2 cellular contexts compared by ENCODE assay signal in genomic region chr7:7810826-7811225, GRCh38.
TF ChIP-seq lines count a peak whose summit lies in the region.

No MANE protein-coding gene starts in this region.

TF ChIP-seq in SK-N-SH treated with all-trans-retinoic acid at 6 μM for 48 hours, 23 proteins besides CTCF, POLR2A, EP300 and RAD21 (continued from another document):
- TF ChIP-seq, protein P1, sequence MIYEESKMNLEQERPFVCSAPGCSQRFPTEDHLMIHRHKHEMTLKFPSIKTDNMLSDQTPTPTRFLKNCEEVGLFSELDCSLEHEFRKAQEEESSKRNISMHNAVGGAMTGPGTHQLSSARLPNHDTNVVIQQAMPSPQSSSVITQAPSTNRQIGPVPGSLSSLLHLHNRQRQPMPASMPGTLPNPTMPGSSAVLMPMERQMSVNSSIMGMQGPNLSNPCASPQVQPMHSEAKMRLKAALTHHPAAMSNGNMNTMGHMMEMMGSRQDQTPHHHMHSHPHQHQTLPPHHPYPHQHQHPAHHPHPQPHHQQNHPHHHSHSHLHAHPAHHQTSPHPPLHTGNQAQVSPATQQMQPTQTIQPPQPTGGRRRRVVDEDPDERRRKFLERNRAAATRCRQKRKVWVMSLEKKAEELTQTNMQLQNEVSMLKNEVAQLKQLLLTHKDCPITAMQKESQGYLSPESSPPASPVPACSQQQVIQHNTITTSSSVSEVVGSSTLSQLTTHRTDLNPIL (CRISPR knock-in tag; IDR thresholded peaks at IDR 0.05; ENCODE audit: low read depth) = no peak
- TF ChIP-seq ZNF8 (CRISPR knock-in tag; IDR thresholded peaks at IDR 0.05) (no peak), ESRRG (CRISPR knock-in tag; IDR thresholded peaks at IDR 0.05) (no peak), ZNF70 (CRISPR knock-in tag; IDR thresholded peaks at IDR 0.05) (no peak), ZNF565 (CRISPR knock-in tag; conservative IDR thresholded peaks at IDR 0.05; ENCODE audit: low read depth) (no peak), TCF4 (CRISPR knock-in tag; IDR thresholded peaks at IDR 0.05; ENCODE audit: borderline replicate concordance) (no peak)

TF ChIP-seq in K562, 482 proteins besides CTCF, POLR2A, EP300 and RAD21 (continued from another document):
- TF ChIP-seq ZNF518B (CRISPR knock-in tag; IDR thresholded peaks at IDR 0.05) = no peak
- TF ChIP-seq, protein P2, sequence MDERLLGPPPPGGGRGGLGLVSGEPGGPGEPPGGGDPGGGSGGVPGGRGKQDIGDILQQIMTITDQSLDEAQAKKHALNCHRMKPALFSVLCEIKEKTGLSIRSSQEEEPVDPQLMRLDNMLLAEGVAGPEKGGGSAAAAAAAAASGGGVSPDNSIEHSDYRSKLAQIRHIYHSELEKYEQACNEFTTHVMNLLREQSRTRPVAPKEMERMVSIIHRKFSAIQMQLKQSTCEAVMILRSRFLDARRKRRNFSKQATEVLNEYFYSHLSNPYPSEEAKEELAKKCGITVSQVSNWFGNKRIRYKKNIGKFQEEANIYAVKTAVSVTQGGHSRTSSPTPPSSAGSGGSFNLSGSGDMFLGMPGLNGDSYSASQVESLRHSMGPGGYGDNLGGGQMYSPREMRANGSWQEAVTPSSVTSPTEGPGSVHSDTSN (CRISPR knock-in tag; IDR thresholded peaks at IDR 0.05; ENCODE audit: low read depth) = peak; percentile 15; the same call in 1 of the 2 replicates
- TF ChIP-seq, protein P2 (tag; conservative IDR thresholded peaks at IDR 0.05; ENCODE audit: low read depth) = peak; percentile 81
- no peak for TF ChIP-seq CBX8 (IDR thresholded peaks at IDR 0.05; ENCODE audit: borderline replicate concordance, extremely low read depth, low read depth, low read length, poor library complexity, severe bottlenecking)
- no peak for TF ChIP-seq ZNF3 (CRISPR knock-in tag; IDR thresholded peaks at IDR 0.05)
- peak; percentile 86 for TF ChIP-seq MEIS2 (IDR thresholded peaks at IDR 0.05; ENCODE audit: partially characterized antibody)
- TF ChIP-seq, protein P3, sequence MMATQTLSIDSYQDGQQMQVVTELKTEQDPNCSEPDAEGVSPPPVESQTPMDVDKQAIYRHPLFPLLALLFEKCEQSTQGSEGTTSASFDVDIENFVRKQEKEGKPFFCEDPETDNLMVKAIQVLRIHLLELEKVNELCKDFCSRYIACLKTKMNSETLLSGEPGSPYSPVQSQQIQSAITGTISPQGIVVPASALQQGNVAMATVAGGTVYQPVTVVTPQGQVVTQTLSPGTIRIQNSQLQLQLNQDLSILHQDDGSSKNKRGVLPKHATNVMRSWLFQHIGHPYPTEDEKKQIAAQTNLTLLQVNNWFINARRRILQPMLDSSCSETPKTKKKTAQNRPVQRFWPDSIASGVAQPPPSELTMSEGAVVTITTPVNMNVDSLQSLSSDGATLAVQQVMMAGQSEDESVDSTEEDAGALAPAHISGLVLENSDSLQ (IDR thresholded peaks at IDR 0.05) = peak; percentile 61
